12 cellular contexts compared by ENCODE assay signal in the genomic region with DNA sequence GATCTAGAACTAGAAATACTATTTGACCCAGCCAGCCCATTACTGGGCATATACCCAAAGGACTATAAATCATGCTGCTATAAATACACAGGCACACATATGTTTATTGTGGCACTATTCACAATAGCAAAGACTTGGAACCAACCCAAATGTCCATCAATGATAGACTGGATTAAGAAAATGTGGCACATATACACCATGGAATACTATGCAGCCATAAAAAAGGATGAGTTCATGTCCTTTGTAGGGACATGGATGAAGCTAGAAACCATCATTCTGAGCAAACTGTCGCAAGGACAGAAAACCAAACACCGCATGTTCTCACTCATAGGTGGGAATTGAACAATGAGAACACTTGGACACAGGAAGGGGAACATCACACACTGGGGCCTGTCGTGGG. TPM values are rescaled to one million over a fixed set of nuclear protein-coding genes. Genes with fewer than 3 reads are reported as not detected.
"Had no signal": no experiment of that assay in that cellular context is flagged by ENCODE, and none has a peak within 500 bp of the region (broad histone marks: within the 10 kb centered on the region; RNA-seq: fewer than 3 reads in every experiment).

No MANE protein-coding gene starts in this region.

RNA-seq across cellular contexts. Expression of gene OR2V1, which starts 35.8 kb away (rescaled TPM):
- total RNA-seq: OCI-LY7, PC-3, PC-9, Peyer's patch, Right ventricle myocardium inferior, Right ventricle myocardium superior, RPMI7951, SJSA1, SK-MEL-5, T-cell had no signal
- polyA plus RNA-seq: SK-N-SH had no signal

RNA-seq across cellular contexts. Expression of gene OR2V2, which starts 52.2 kb away (rescaled TPM):
- total RNA-seq: PC-3, PC-9, Peyer's patch, Right ventricle myocardium inferior, Right ventricle myocardium superior, RPMI7951, SJCRH30, SJSA1, SK-MEL-5, T-cell had no signal
- polyA plus RNA-seq: SK-N-SH had no signal

RNA-seq across cellular contexts. Expression of gene BTNL9, which starts 55.1 kb away (rescaled TPM):
- total RNA-seq: PC-9, RPMI7951, SJCRH30, SJSA1 had no signal
- polyA plus RNA-seq: SK-N-SH had no signal
